Comparison of ENCODE assay signal across 31 cellular contexts in genomic region chr3:159937561-159937960, GRCh38. TPM values are rescaled to one million over a fixed set of nuclear protein-coding genes. Genes with fewer than 3 reads are reported as not detected.
"Had no signal": no experiment of that assay in that cellular context is flagged by ENCODE, and none has a peak within 500 bp of the region (broad histone marks: within the 10 kb centered on the region; RNA-seq: fewer than 3 reads in every experiment).

No MANE protein-coding gene starts in this region.

- ATAC-seq: activated CD8-positive, alpha-beta memory T cell treated with anti-CD3 and anti-CD28 coated beads, Interleukin-2, amount 10 ng/mL, durations not matched to agents 7 days and 5 days; activated CD8-positive, alpha-beta T cell treated with anti-CD3 and anti-CD28 coated beads for 36 hours; activated naive CD4-positive, alpha-beta T cell treated with anti-CD3 and anti-CD28 coated beads, Interleukin-2, amount 50 U/mL, for 72 hours; mucosa of descending colon; psoas muscle; stimulated activated naive CD8-positive, alpha-beta T cell treated with anti-CD3 and anti-CD28 coated beads, Interleukin-15, Interleukin-2, amounts not matched to agents 100 U/mL and 50 U/mL, for 24 hours; WTC11 had no signal

- H3K27ac Mint-ChIP-seq: activated CD8-positive, alpha-beta memory T cell treated with anti-CD3 and anti-CD28 coated beads, Interleukin-2, amount 10 ng/mL, durations not matched to agents 7 days and 5 days; activated CD8-positive, alpha-beta T cell treated with anti-CD3 and anti-CD28 coated beads for 36 hours; activated naive CD4-positive, alpha-beta T cell treated with anti-CD3 and anti-CD28 coated beads, Interleukin-2, amount 50 U/mL, for 72 hours; activated T-helper 2 cell treated with anti-CD3 and anti-CD28 coated beads, Interferon-gamma antibody, Interleukin-2, Interleukin-4, amounts not matched to agents 10 μg/mL and 5 μg/mL and 100 μg/mL, durations not matched to agents 14 hours and 24 hours and 36 hours; naive B cell; nephron progenitor cell; WTC11 had no signal

- H3K4me1 ChIP-seq: left ventricle myocardium inferior, psoas muscle, right atrium auricular region had no signal

- H3K36me3 ChIP-seq: right atrium auricular region, thoracic aorta had no signal

- H3K4me1 Mint-ChIP-seq: central memory CD8-positive, alpha-beta T cell; naive B cell; nephron progenitor cell; WTC11 had no signal

- DNase-seq: activated CD4-positive, alpha-beta T cell treated with anti-CD3 and anti-CD28 coated beads for 1 hour; activated CD4-positive, alpha-beta T cell treated with anti-CD3 and anti-CD28 coated beads, Interleukin-2, amount 50 U/mL, for 1 hour; activated CD8-positive, alpha-beta memory T cell treated with anti-CD3 and anti-CD28 coated beads, Interleukin-2, amount 10 ng/mL, durations not matched to agents 7 days and 5 days; activated CD8-positive, alpha-beta T cell treated with anti-CD3 and anti-CD28 coated beads for 36 hours; activated T-cell treated with anti-CD3 and anti-CD28 coated beads, Interleukin-2, amount 50 U/mL, for 48 hours; dermis blood vessel endothelial cell; effector CD8-positive, alpha-beta T cell; islet precursor cell; left ventricle myocardium inferior; mucosa of descending colon; naive B cell; nephron progenitor cell; psoas muscle; stimulated activated CD4-positive, alpha-beta T cell treated with anti-CD3 and anti-CD28 coated beads, Interleukin-2, amount 100 ng/mL, for 48 hours; stimulated activated naive CD8-positive, alpha-beta T cell treated with anti-CD3 and anti-CD28 coated beads, Interleukin-15, Interleukin-2, amounts not matched to agents 100 U/mL and 50 U/mL, for 24 hours; T-helper 2 cell; trophoblast cell had no signal

- H3K27me3 ChIP-seq: right atrium auricular region had no signal

- FAIRE-seq: bronchial epithelial cell, colon, endometrium, frontal cortex, urothelium cell line had no signal

- H3K4me3 Mint-ChIP-seq: activated CD8-positive, alpha-beta memory T cell treated with anti-CD3 and anti-CD28 coated beads, Interleukin-2, amount 10 ng/mL, durations not matched to agents 7 days and 5 days; activated CD8-positive, alpha-beta T cell treated with anti-CD3 and anti-CD28 coated beads for 36 hours; central memory CD8-positive, alpha-beta T cell; naive B cell; nephron progenitor cell; WTC11 had no signal

- H3K27ac ChIP-seq: epithelial cell of prostate, left ventricle myocardium inferior, parathyroid adenoma, psoas muscle, right atrium auricular region, thoracic aorta had no signal

- H3K4me3 ChIP-seq: left ventricle myocardium inferior, lung, mucosa of descending colon, psoas muscle, right atrium auricular region, thoracic aorta had no signal

RNA-seq across cellular contexts. Expression of gene IL12A, which starts 51.1 kb away (rescaled TPM):
- total RNA-seq: activated CD8-positive, alpha-beta T cell treated with anti-CD3 and anti-CD28 coated beads for 36 hours; activated naive CD4-positive, alpha-beta T cell treated with anti-CD3 and anti-CD28 coated beads, Interleukin-2, amount 50 U/mL, for 72 hours; thoracic aorta had no signal
